10 cellular contexts compared by ENCODE assay signal in the genomic region with DNA sequence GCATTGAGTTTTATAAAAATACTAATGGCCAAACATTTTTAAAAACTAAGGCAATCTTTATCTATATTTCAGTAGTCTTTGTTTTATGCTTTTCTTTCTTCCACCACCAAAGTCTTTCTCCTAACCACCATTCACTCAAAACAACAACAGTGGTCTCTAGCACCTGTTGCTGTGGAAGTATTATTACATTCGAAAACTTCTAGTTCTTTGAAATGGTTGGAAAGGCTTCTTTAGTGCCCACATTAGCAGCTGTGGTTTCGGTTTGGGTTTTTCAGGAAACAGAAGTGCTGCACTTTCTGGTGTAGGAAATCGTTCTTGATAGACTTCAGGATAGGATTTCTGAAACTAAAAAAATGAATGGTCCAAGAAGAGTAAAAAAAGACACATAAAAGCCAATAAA.
DNase-seq lines count a peak whose midpoint lies in the region; ATAC-seq, FAIRE-seq and TF ChIP-seq lines count a peak whose summit lies in the region.
"Had no signal": no experiment of that assay in that cellular context is flagged by ENCODE, and none has a peak within 500 bp of the region (broad histone marks: within the 10 kb centered on the region; RNA-seq: fewer than 3 reads in every experiment).

No MANE protein-coding gene starts in this region.

- H3K4me2 ChIP-seq in IMR-90 (ENCODE audit: low read depth, low read length) = peak overlapping the region; percentile 95; the same call in 1 of the 2 replicates
- H3K4me2 ChIP-seq in fibroblast of lung (ENCODE audit: extremely low read depth, insufficient read depth, low read length) = peak overlapping the region; percentile 75
- no peak overlapping the region for H3K4me2 ChIP-seq in neural progenitor cell

- H2AK5ac ChIP-seq in IMR-90 (ENCODE audit: low read depth, low read length) = no peak overlapping the region

- no peaks in the 10 kb centered on the region for H3F3A ChIP-seq in neural progenitor cell (ENCODE audit: low read depth)

- H3K79me2 ChIP-seq in fibroblast of lung (ENCODE audit: control insufficient read depth, insufficient read depth, low read length) (no peaks in the 10 kb centered on the region), neural progenitor cell (ENCODE audit: low read depth) (no peaks in the 10 kb centered on the region)

- dilution Hi-C loops in IMR-90 (cut with HindIII; ENCODE audit: low sequenced_read_pairs, unreplicated experiment) = no loop called here

- no peak overlapping the region for H3K14ac ChIP-seq in IMR-90 (replicated peaks; ENCODE audit: low read depth, low read length)

- intact Hi-C loops in IMR-90 (cut with micrococcal nuclease) = no loop called here

- peaks cover 18% of the 10 kb centered on the region for H3K36me3 Mint-ChIP-seq in neural progenitor cell

- H3K4me1 Mint-ChIP-seq in neural progenitor cell = no peaks in the 10 kb centered on the region

- H4K8ac ChIP-seq in IMR-90 (ENCODE audit: low read depth in 2 of 2, low read length in 2 of 2) = no peak overlapping the region

- H2BK120ac ChIP-seq in IMR-90 (ENCODE audit: low read depth, low read length) = no peak overlapping the region

- H3K9me1 ChIP-seq in IMR-90 (ENCODE audit: insufficient read depth, low read length) = no peaks in the 10 kb centered on the region

- no peak overlapping the region for H2AK9ac ChIP-seq in IMR-90 (replicated peaks; ENCODE audit: low read depth, low read length, poor library complexity)

- H4K20me1 ChIP-seq in IMR-90 (ENCODE audit: insufficient read depth, low read length) (no peaks in the 10 kb centered on the region), fibroblast of lung (ENCODE audit: control insufficient read depth, extremely low read depth, insufficient read depth, low read length) (no peaks in the 10 kb centered on the region), neural progenitor cell (ENCODE audit: low read depth) (no peaks in the 10 kb centered on the region)

- H2BK15ac ChIP-seq in IMR-90 (ENCODE audit: low read depth, low read length) = no peak overlapping the region

- H3K4me3 Mint-ChIP-seq in neural progenitor cell = no peak overlapping the region

- no peak for TF ChIP-seq CTCF in IMR-90 (conservative IDR thresholded peaks at IDR 0.05; ENCODE audit: low read depth, low read length)
- TF ChIP-seq CTCF in fibroblast of lung (conservative IDR thresholded peaks at IDR 0.05 in 1 of 2, IDR thresholded peaks at IDR 0.05 in 1 of 2; ENCODE audit: low read depth in 1 of 2, low read length in 2 of 2) = no peak
- no peak for TF ChIP-seq CTCF in neural progenitor cell (IDR thresholded peaks at IDR 0.05)

- peak overlapping the region; percentile 65; the same call in 1 of the 2 replicates for H3K18ac ChIP-seq in IMR-90 (ENCODE audit: low read depth, low read length)

- no peak overlapping the region for H3K56ac ChIP-seq in IMR-90 (ENCODE audit: extremely low read depth, insufficient read depth, low read length)

- H3K27me3 ChIP-seq in IMR-90 (ENCODE audit: control insufficient read depth, insufficient read depth, low read length) (no peaks in the 10 kb centered on the region), fibroblast of lung (ENCODE audit: control insufficient read depth, insufficient read depth, low read length) (no peaks in the 10 kb centered on the region), neural progenitor cell (no peaks in the 10 kb centered on the region)

- H2BK20ac ChIP-seq in IMR-90 (ENCODE audit: low read depth, low read length) = no peak overlapping the region

- H3K4ac ChIP-seq in IMR-90 (ENCODE audit: low read depth, low read length) = no peak overlapping the region

- POLR2A ChIA-PET in IMR-90 (lab: Charles Lee; ENCODE audit: unreplicated experiment) = no interaction called here

- H2AFZ ChIP-seq in IMR-90 (replicated peaks; ENCODE audit: low read length, poor library complexity) (no peak overlapping the region), fibroblast of lung (ENCODE audit: low read length) (peak overlapping the region; percentile 61), neural progenitor cell (replicated peaks) (no peak overlapping the region)

- no peak for TF ChIP-seq RAD21 in IMR-90 (IDR thresholded peaks at IDR 0.05; ENCODE audit: low read length)

- H3K9me3 ChIP-seq in IMR-90 (ENCODE audit: control insufficient read depth, insufficient read depth, low read length) (no peaks in the 10 kb centered on the region), fibroblast of lung (ENCODE audit: control insufficient read depth, insufficient read depth, low read depth, low read length) (no peaks in the 10 kb centered on the region), neural progenitor cell (ENCODE audit: low read depth) (no peaks in the 10 kb centered on the region)

- no peaks in the 10 kb centered on the region for H3K9me3 Mint-ChIP-seq in neural progenitor cell

- H2BK5ac ChIP-seq in IMR-90 (ENCODE audit: low read depth, low read length, poor library complexity, severe bottlenecking) = no peak overlapping the region

- FAIRE-seq in HTR-8/SVneo (lab: Jason Lieb, UNC) = no peak

- no peaks in the 10 kb centered on the region for H3K27me3 Mint-ChIP-seq in neural progenitor cell (ENCODE audit: insufficient read depth, low read depth)

- H3K27ac Mint-ChIP-seq in neural progenitor cell = no peak overlapping the region

- H4K5ac ChIP-seq in IMR-90 (ENCODE audit: low read depth, low read length) = no peak overlapping the region; the same call in 1 of the 2 replicates

- H3K27ac ChIP-seq in IMR-90 (ENCODE audit: insufficient read depth, low read length) (no peak overlapping the region), fibroblast of lung (ENCODE audit: insufficient read depth, low read length) (no peak overlapping the region), neural progenitor cell (no peak overlapping the region)

- H3K36me3 ChIP-seq in IMR-90 (ENCODE audit: control insufficient read depth, insufficient read depth, low read length) (no peaks in the 10 kb centered on the region), fibroblast of lung (ENCODE audit: control insufficient read depth, insufficient read depth, low read length) (no peaks in the 10 kb centered on the region), neural progenitor cell (peaks cover 10% of the 10 kb centered on the region)

- CTCF ChIA-PET in IMR-90 (lab: Yijun Ruan, JAX) = interaction anchor here (1.2 kb wide), 1 partner anchor 11 kb away, joined by 3 read pairs; no protein-coding TSS in a partner anchor

- H3K4me1 ChIP-seq in IMR-90 (ENCODE audit: control insufficient read depth, insufficient read depth, low read length) (0 out of 2 replicates have a peak, but pooled peaks cover 1% of the 10 kb centered on the region), fibroblast of lung (ENCODE audit: control insufficient read depth, extremely low read depth, insufficient read depth, low read length) (no peaks in the 10 kb centered on the region), neural progenitor cell (no peaks in the 10 kb centered on the region)

- BruUV-seq in IMR-90 (replicated peaks; lab: Mats Ljungman, UMichigan) = no TSS peak

- no peak overlapping the region for H3K23ac ChIP-seq in IMR-90 (ENCODE audit: low read depth, low read length)

- WGBS in IMR-90 (ENCODE audit: extremely low coverage in 2 of 2, insufficient read length in 1 of 2), 2 experiments = no CpG with 5 or more reads among the region's 3 CpGs

- no peak for TF ChIP-seq POLR2A in IMR-90 (IDR thresholded peaks at IDR 0.05; ENCODE audit: low read depth, low read length)

- ATAC-seq in GM18520 (IDR thresholded peaks at IDR 0.05; ENCODE audit: unreplicated experiment) (peak; percentile 50), GM21825 (IDR thresholded peaks at IDR 0.05; ENCODE audit: unreplicated experiment) (peak; percentile 76), IMR-90 (ENCODE audit: low read depth) (no peak)

- no peaks in the 10 kb centered on the region for H3K79me1 ChIP-seq in IMR-90 (ENCODE audit: low read depth in 1 of 2, low read length in 2 of 2)

- H3K9ac ChIP-seq in IMR-90 (ENCODE audit: low read depth, low read length) (no peak overlapping the region), fibroblast of lung (ENCODE audit: insufficient read depth, low read length) (no peak overlapping the region), neural progenitor cell (no peak overlapping the region)

- DNase-seq in IMR-90 = no peak
- peak in 1 of 2 donors; percentile 43 for DNase-seq in fibroblast of lung (ENCODE audit: low read depth in 2 of 2)
- DNase-seq in HTR-8/SVneo (ENCODE audit: insufficient read length, low spot score) = no peak
- DNase-seq in EL = no peak
- no peak for DNase-seq in neural progenitor cell (ENCODE audit: low spot score)
- no peak for DNase-seq in OCI-M2 (lab: John Stamatoyannopoulos, UW; ENCODE audit: unreplicated experiment)
- DNase-seq: activated effector memory CD4-positive, alpha-beta T cell treated with Interleukin-2 at 50 U/mL for 16 hours; stimulated activated CD4-positive, alpha-beta T cell treated with anti-CD3 and anti-CD28 coated beads, Interleukin-4, amount 100 ng/mL, for 4 hours had no signal

- H3K4me3 ChIP-seq in IMR-90 (ENCODE audit: insufficient read depth, low read depth, low read length) = no peak overlapping the region
- peak overlapping the region in 1 of 4 experiments; percentile 31 for H3K4me3 ChIP-seq in fibroblast of lung (replicated peaks in 1 of 4; ENCODE audit: control extremely low read depth in 1 of 4, insufficient read depth in 1 of 4, low read depth in 3 of 4, low read length in 4 of 4)
- no peak overlapping the region for H3K4me3 ChIP-seq in neural progenitor cell

- no peak overlapping the region for H4K91ac ChIP-seq in IMR-90 (ENCODE audit: insufficient read depth, low read depth, low read length)

- in situ Hi-C loops in IMR-90 (cut with MboI; ENCODE audit: low sequenced_read_pairs) = no loop called here

TF ChIP-seq in IMR-90, 13 proteins besides CTCF, POLR2A, EP300 and RAD21 (continues in another document):
- TF ChIP-seq SMC3 (IDR thresholded peaks at IDR 0.05; ENCODE audit: low read depth, low read length) (no peak), CHD1 (IDR thresholded peaks at IDR 0.05; ENCODE audit: low read depth, low read length) (no peak), BHLHE40 (IDR thresholded peaks at IDR 0.05; ENCODE audit: low read depth, low read length) (no peak), NFE2L2 (IDR thresholded peaks at IDR 0.05; ENCODE audit: low read depth, low read length) (no peak), MAZ (IDR thresholded peaks at IDR 0.05; ENCODE audit: borderline replicate concordance, low read depth, low read length) (no peak), MXI1 (IDR thresholded peaks at IDR 0.05; ENCODE audit: borderline replicate concordance, low read depth, low read length) (no peak), RFX5 (IDR thresholded peaks at IDR 0.05; ENCODE audit: low read depth, low read length) (no peak)
- TF ChIP-seq, protein P1, sequence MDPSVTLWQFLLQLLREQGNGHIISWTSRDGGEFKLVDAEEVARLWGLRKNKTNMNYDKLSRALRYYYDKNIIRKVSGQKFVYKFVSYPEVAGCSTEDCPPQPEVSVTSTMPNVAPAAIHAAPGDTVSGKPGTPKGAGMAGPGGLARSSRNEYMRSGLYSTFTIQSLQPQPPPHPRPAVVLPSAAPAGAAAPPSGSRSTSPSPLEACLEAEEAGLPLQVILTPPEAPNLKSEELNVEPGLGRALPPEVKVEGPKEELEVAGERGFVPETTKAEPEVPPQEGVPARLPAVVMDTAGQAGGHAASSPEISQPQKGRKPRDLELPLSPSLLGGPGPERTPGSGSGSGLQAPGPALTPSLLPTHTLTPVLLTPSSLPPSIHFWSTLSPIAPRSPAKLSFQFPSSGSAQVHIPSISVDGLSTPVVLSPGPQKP (IDR thresholded peaks at IDR 0.05; ENCODE audit: borderline replicate concordance, low read depth, low read length) = no peak
